ENCODE assay signal across 22 cellular contexts in the genomic region with DNA sequence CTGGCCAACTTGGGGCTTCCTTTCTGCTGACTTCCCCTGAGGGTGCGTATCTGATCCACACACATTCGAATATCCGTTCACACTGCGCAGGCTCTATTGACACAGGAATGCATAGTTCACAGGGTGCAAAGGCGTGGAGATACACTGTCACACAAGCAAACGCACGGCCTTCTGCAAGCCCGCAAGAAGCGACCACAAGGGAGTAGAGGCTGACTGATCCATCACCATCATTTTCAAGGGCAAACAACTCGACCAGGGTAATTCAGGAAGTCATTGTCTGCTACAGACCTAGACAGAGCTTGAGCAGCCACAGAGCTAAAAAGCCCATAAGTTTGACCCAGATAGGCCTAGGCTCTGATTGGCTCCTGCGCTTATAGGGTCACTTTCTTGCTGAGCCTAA.
A peak's percentile ranks its signal among the peaks of the same experiment; 100 is the strongest.
DNase-seq lines count a peak whose midpoint lies in the region; ATAC-seq, FAIRE-seq and TF ChIP-seq lines count a peak whose summit lies in the region.
"Had no signal": no experiment of that assay in that cellular context is flagged by ENCODE, and none has a peak within 500 bp of the region (broad histone marks: within the 10 kb centered on the region; RNA-seq: fewer than 3 reads in every experiment).

No MANE protein-coding gene starts in this region.

- TF ChIP-seq POLR2A in NB4 (IDR thresholded peaks at IDR 0.05; ENCODE audit: extremely low read depth, insufficient read length) (no peak), H1 (IDR thresholded peaks at IDR 0.05; ENCODE audit: control extremely low read depth in 1 of 2, low read depth in 2 of 2, low read length in 2 of 2) (no peak)

- DNase-seq in GDM1 (lab: John Stamatoyannopoulos, UW), result peak; percentile 33
- peak; percentile 19 for DNase-seq in NB4 (ENCODE audit: low read depth)
- no peak for DNase-seq in H1 (ENCODE audit: low read depth in 1 of 2, low spot score in 2 of 2)
- DNase-seq in mesenchymal stem cell, result no peak
- DNase-seq in hypothalamus (lab: John Stamatoyannopoulos, UW), result no peak
- DNase-seq in GM19238 (ENCODE audit: insufficient read length, low spot score), result no peak
- DNase-seq: activated CD8-positive, alpha-beta T cell treated with anti-CD3 and anti-CD28 coated beads for 36 hours; activated effector memory CD4-positive, alpha-beta T cell treated with Interleukin-2 at 50 U/mL for 16 hours; activated naive CD8-positive, alpha-beta T cell treated with anti-CD3 and anti-CD28 coated beads for 36 hours; foreskin fibroblast; GM23248; heart right ventricle; lower lobe of right lung; NCI-H1105; NCI-H2029; NCI-H2227 treated with DMSO at 0.1 percent for 48 hours; NCI-H69; stimulated activated CD4-positive, alpha-beta T cell treated with anti-CD3 and anti-CD28 coated beads, Interleukin-15, amount 100 ng/mL, for 24 hours; stimulated activated naive CD4-positive, alpha-beta T cell had no signal

- CTCF ChIA-PET in H1 (lab: Charles Lee; ENCODE audit: partially characterized antibody), result interaction anchor here (0.9 to 1.1 kb wide), 3 partner anchors 11 to 79 kb away, joined by 3 read pairs; no protein-coding TSS in a partner anchor

- H2BK12ac ChIP-seq in H1 (ENCODE audit: low read depth, low read length), result no peak overlapping the region; the same call in 1 of the 2 replicates
- H2BK12ac ChIP-seq in mesenchymal stem cell (ENCODE audit: low read length in 2 of 2), result no peak overlapping the region

- peak overlapping the region; percentile 2; the same call in 1 of the 2 replicates for H2BK5ac ChIP-seq in H1 (ENCODE audit: low read depth, low read length)
- H2BK5ac ChIP-seq in mesenchymal stem cell (ENCODE audit: low read depth, low read length, poor library complexity, severe bottlenecking), result no peak overlapping the region

- TF ChIP-seq CTCF in NB4 (IDR thresholded peaks at IDR 0.05; ENCODE audit: low read depth, low read length), result no peak
- TF ChIP-seq CTCF in H1 (IDR thresholded peaks at IDR 0.05; ENCODE audit: control extremely low read depth in 1 of 3, insufficient read depth in 1 of 3, low read depth in 1 of 3, low read length in 3 of 3), result no peak

- H3K18ac ChIP-seq in H1 (ENCODE audit: extremely low read depth, low read length) (no peak overlapping the region), mesenchymal stem cell (ENCODE audit: low read depth in 1 of 2, low read length in 2 of 2) (no peak overlapping the region)

- no peaks in the 10 kb centered on the region for H3K9me3 ChIP-seq in H1 (ENCODE audit: insufficient read depth in 2 of 2, low read depth in 1 of 2, low read length in 1 of 2)
- no peaks in the 10 kb centered on the region for H3K9me3 ChIP-seq in mesenchymal stem cell (ENCODE audit: control insufficient read depth, low read length)
- H3K9me3 ChIP-seq: heart right ventricle, lower lobe of right lung had no signal

- no peak for TF ChIP-seq RAD21 in H1 (IDR thresholded peaks at IDR 0.05 in 1 of 2, conservative IDR thresholded peaks at IDR 0.05 in 1 of 2; ENCODE audit: low read depth in 2 of 2, low read length in 2 of 2)

- no peak overlapping the region for H4K5ac ChIP-seq in H1 (ENCODE audit: insufficient read length, low read depth, low read length)

- H3K27ac ChIP-seq in H1 (ENCODE audit: low read depth, low read length) (no peak overlapping the region), mesenchymal stem cell (ENCODE audit: low read length, poor library complexity, severe bottlenecking) (no peak overlapping the region)
- H3K27ac ChIP-seq: GM23248, heart right ventricle, lower lobe of right lung had no signal

- H3K79me1 ChIP-seq in H1 (ENCODE audit: low read depth, low read length) (no peaks in the 10 kb centered on the region), mesenchymal stem cell (replicated peaks; ENCODE audit: low read length, poor library complexity, severe bottlenecking) (no peaks in the 10 kb centered on the region)

- H3K36me3 ChIP-seq in H1 (ENCODE audit: control insufficient read depth in 2 of 4, insufficient read depth in 4 of 4, low read length in 3 of 4) (no peaks in the 10 kb centered on the region), mesenchymal stem cell (ENCODE audit: control insufficient read depth in 1 of 2, insufficient read depth in 2 of 2, low read depth in 1 of 2, low read length in 2 of 2) (no peaks in the 10 kb centered on the region)
- H3K36me3 ChIP-seq: heart right ventricle, lower lobe of right lung had no signal

- H2BK20ac ChIP-seq in H1 (ENCODE audit: low read length), result no peak overlapping the region

- H4K8ac ChIP-seq in H1 (ENCODE audit: extremely low read depth, insufficient read depth, low read length), result no peak overlapping the region
- no peak overlapping the region for H4K8ac ChIP-seq in mesenchymal stem cell (ENCODE audit: low read length)

- 87% methylated on average over 11 of the region's 11 CpGs; no CpG with 5 or more reads in 1 of the 2 experiments for WGBS in H1 (ENCODE audit: extremely low coverage in 1 of 2, insufficient coverage in 1 of 2, insufficient read length in 1 of 2, insufficient replicate concordance in 2 of 2, low coverage in 1 of 2, low lambda C conversion rate in 2 of 2, missing lambda C conversion rate in 1 of 2), 2 experiments
- WGBS in mesenchymal stem cell, result 87% methylated on average over 11 of the region's 11 CpGs

- H2AK5ac ChIP-seq in H1 (ENCODE audit: low read depth, low read length) (0 out of 2 replicates have a peak overlapping the region, but pooled peaks have one; percentile 7), mesenchymal stem cell (ENCODE audit: low read length, severe bottlenecking) (peak overlapping the region; percentile 35)

- H2BK15ac ChIP-seq in H1 (ENCODE audit: low read length) (0 out of 2 replicates have a peak overlapping the region, but pooled peaks have one; percentile 62), mesenchymal stem cell (ENCODE audit: low read depth, poor library complexity, severe bottlenecking) (no peak overlapping the region)

- H4K91ac ChIP-seq in H1 (replicated peaks; ENCODE audit: insufficient read length, low read length), result no peak overlapping the region
- no peak overlapping the region for H4K91ac ChIP-seq in mesenchymal stem cell (ENCODE audit: low read length)

- FAIRE-seq in H1 (lab: Jason Lieb, UNC), result no peak
- FAIRE-seq: GM12878, TTC549 had no signal

- H3K9ac ChIP-seq in H1 (replicated peaks in 1 of 4; ENCODE audit: extremely low read depth in 1 of 4, low read depth in 3 of 4, low read length in 3 of 4) (no peak overlapping the region), mesenchymal stem cell (ENCODE audit: low read length) (no peak overlapping the region)
- H3K9ac ChIP-seq: GM23248 had no signal

- H3K4me1 ChIP-seq in H1 (replicated peaks in 1 of 4; ENCODE audit: control insufficient read depth in 3 of 4, insufficient read depth in 4 of 4, low read length in 3 of 4) (peaks cover 0 to 4% (median 1%) of the 10 kb centered on the region in 4 experiments; a peak in 4 of 7 replicates), mesenchymal stem cell (ENCODE audit: control insufficient read depth, insufficient read depth, low read depth, low read length) (no peaks in the 10 kb centered on the region)
- H3K4me1 ChIP-seq: heart right ventricle, lower lobe of right lung had no signal

- H3K4ac ChIP-seq in H1 (replicated peaks; ENCODE audit: insufficient read length, low read depth, low read length), result no peak overlapping the region
- H3K4ac ChIP-seq in mesenchymal stem cell (ENCODE audit: low read depth in 1 of 2, low read length in 2 of 2), result no peak overlapping the region

- no peaks in the 10 kb centered on the region for H3K79me2 ChIP-seq in H1 (ENCODE audit: control insufficient read depth in 1 of 2, insufficient read depth in 2 of 2, low read length in 2 of 2)

- no peak for ATAC-seq in HG03097 (IDR thresholded peaks at IDR 0.05; ENCODE audit: low FRiP score, unreplicated experiment)
- ATAC-seq: activated CD8-positive, alpha-beta T cell treated with anti-CD3 and anti-CD28 coated beads for 36 hours; GM12878; heart right ventricle; lower lobe of right lung had no signal

- H3K4me2 ChIP-seq in H1 (ENCODE audit: insufficient read depth in 1 of 2, low read depth in 2 of 2, low read length in 2 of 2), result no peak overlapping the region
- no peak overlapping the region for H3K4me2 ChIP-seq in mesenchymal stem cell (ENCODE audit: low read length, poor library complexity, severe bottlenecking)

- TF ChIP-seq EP300 in H1 (IDR thresholded peaks at IDR 0.05; ENCODE audit: borderline replicate concordance in 1 of 2, low read depth in 2 of 2, low read length in 2 of 2), result no peak

- H3K4me3 ChIP-seq in NB4 (ENCODE audit: low read depth, low read length), result no peak overlapping the region
- H3K4me3 ChIP-seq in H1 (ENCODE audit: extremely low read depth in 1 of 4, insufficient read depth in 2 of 4, low read depth in 3 of 4, low read length in 4 of 4), result no peak overlapping the region
- H3K4me3 ChIP-seq in mesenchymal stem cell (ENCODE audit: insufficient read depth in 1 of 2, low read depth in 1 of 2, low read length in 2 of 2), result no peak overlapping the region
- H3K4me3 ChIP-seq: GM12878, GM23248, heart right ventricle, lower lobe of right lung had no signal

- H3K27me3 ChIP-seq in H1 (replicated peaks in 1 of 4; ENCODE audit: control insufficient read depth in 3 of 4, extremely low read depth in 1 of 4, insufficient read depth in 3 of 4, low read length in 3 of 4) (no peaks in the 10 kb centered on the region), mesenchymal stem cell (ENCODE audit: control insufficient read depth in 1 of 2, insufficient read depth in 1 of 2, low read length in 2 of 2) (peaks cover 0 to 53% of the 10 kb centered on the region in 2 experiments)

- POLR2A ChIA-PET in H1 (lab: Charles Lee; ENCODE audit: partially characterized antibody), result interaction anchor here (0.7 kb wide), 1 partner anchor 324 kb away, joined by 4 read pairs; no protein-coding TSS in a partner anchor

- no peaks in the 10 kb centered on the region for H4K20me1 ChIP-seq in H1 (replicated peaks in 1 of 2; ENCODE audit: control insufficient read depth in 1 of 2, insufficient read depth in 2 of 2, low read length in 2 of 2)

- H2BK120ac ChIP-seq in H1 (replicated peaks; ENCODE audit: low read depth, low read length) (no peak overlapping the region), mesenchymal stem cell (ENCODE audit: low read depth, low read length) (no peak overlapping the region)

- H3K56ac ChIP-seq in H1 (replicated peaks; ENCODE audit: insufficient read length, low read depth, low read length), result no peak overlapping the region

- H3K23ac ChIP-seq in H1 (ENCODE audit: insufficient read length) (no peak overlapping the region), mesenchymal stem cell (ENCODE audit: low read length in 2 of 2) (no peak overlapping the region)

- H3K14ac ChIP-seq in H1 (ENCODE audit: insufficient read length) (no peak overlapping the region), mesenchymal stem cell (ENCODE audit: low read length in 2 of 2) (no peak overlapping the region)

- H2AFZ ChIP-seq in H1 (ENCODE audit: low read length), result no peak overlapping the region
- no peak overlapping the region for H2AFZ ChIP-seq in mesenchymal stem cell (ENCODE audit: low read depth, low read length)
- H2AFZ ChIP-seq: GM23248 had no signal

- H3K23me2 ChIP-seq in H1 (ENCODE audit: low read depth, low read length), result no peaks in the 10 kb centered on the region

TF ChIP-seq in H1, 55 proteins besides CTCF, POLR2A, EP300 and RAD21 (continues in another document):
- no peak for TF ChIP-seq EGR1 (IDR thresholded peaks at IDR 0.05; ENCODE audit: borderline replicate concordance, low read depth, low read length)
- TF ChIP-seq SRF (IDR thresholded peaks at IDR 0.05; ENCODE audit: low read depth, low read length), result no peak
- no peak for TF ChIP-seq KDM5A (IDR thresholded peaks at IDR 0.05; ENCODE audit: low read length)

Comparison
In these comparisons a context has a peak if more than half of its experiments do, and no peak if none do; other contexts are left out.
1. DNase-seq: peak in GDM1 (single experiment) and NB4 (single experiment); none in H1 (0 of 2), mesenchymal stem cell (single experiment), hypothalamus (0 of 51) and GM19238 (single experiment).